ENCODE assay signal across 33 cellular contexts in the genomic region with DNA sequence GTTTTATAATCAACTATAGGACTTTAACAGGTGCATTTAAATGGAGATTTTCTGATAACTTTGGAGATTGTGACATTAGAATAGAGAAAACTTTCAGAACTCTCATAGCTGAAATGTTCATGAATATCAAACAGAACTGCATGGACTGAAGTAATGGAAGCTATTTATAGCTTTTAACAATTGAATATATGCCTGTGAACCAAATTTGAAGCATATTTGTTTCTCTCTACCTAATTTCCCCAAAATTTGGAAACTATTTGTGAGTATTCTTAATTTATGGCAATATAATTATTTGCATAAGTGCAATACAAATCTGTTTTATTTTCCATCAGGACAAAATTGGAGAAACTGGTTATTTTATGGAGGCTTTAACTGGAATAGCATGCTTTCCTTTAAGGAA.
"Had no signal": no experiment of that assay in that cellular context is flagged by ENCODE, and none has a peak within 500 bp of the region (broad histone marks: within the 10 kb centered on the region; RNA-seq: fewer than 3 reads in every experiment).

No MANE protein-coding gene starts in this region.

- H3K4me3 Mint-ChIP-seq: activated CD4-positive, alpha-beta memory T cell treated with anti-CD3 and anti-CD28 coated beads, Interleukin-2, amount 10 ng/mL, durations not matched to agents 7 days and 5 days; activated CD8-positive, alpha-beta memory T cell treated with anti-CD3 and anti-CD28 coated beads, Interleukin-2, amount 10 ng/mL, durations not matched to agents 7 days and 5 days; activated naive CD8-positive, alpha-beta T cell treated with anti-CD3 and anti-CD28 coated beads for 36 hours had no signal

- H3K27ac Mint-ChIP-seq: activated CD4-positive, alpha-beta memory T cell treated with anti-CD3 and anti-CD28 coated beads, Interleukin-2, amount 10 ng/mL, durations not matched to agents 7 days and 5 days; activated CD8-positive, alpha-beta memory T cell treated with anti-CD3 and anti-CD28 coated beads, Interleukin-2, amount 10 ng/mL, durations not matched to agents 7 days and 5 days; activated naive CD8-positive, alpha-beta T cell treated with anti-CD3 and anti-CD28 coated beads for 36 hours had no signal

- ATAC-seq: activated CD8-positive, alpha-beta memory T cell treated with anti-CD3 and anti-CD28 coated beads, Interleukin-2, amount 10 ng/mL, durations not matched to agents 7 days and 5 days; body of pancreas had no signal

- H3K4me3 ChIP-seq: ascending aorta, body of pancreas, breast epithelium, MG63, SJCRH30, SK-N-MC had no signal

- H3K36me3 Mint-ChIP-seq: activated CD8-positive, alpha-beta memory T cell treated with anti-CD3 and anti-CD28 coated beads, Interleukin-2, amount 10 ng/mL, durations not matched to agents 7 days and 5 days; activated naive CD8-positive, alpha-beta T cell treated with anti-CD3 and anti-CD28 coated beads for 36 hours had no signal

- DNase-seq: activated CD4-positive, alpha-beta memory T cell treated with anti-CD3 and anti-CD28 coated beads, Interleukin-2, amount 10 ng/mL, durations not matched to agents 7 days and 5 days; activated CD4-positive, alpha-beta T cell treated with anti-CD3 and anti-CD28 coated beads for 1 hour; activated CD4-positive, alpha-beta T cell treated with anti-CD3 and anti-CD28 coated beads for 48 hours; activated CD4-positive, CD25-positive, alpha-beta regulatory T cell; activated CD8-positive, alpha-beta memory T cell treated with anti-CD3 and anti-CD28 coated beads for 24 hours; activated CD8-positive, alpha-beta memory T cell treated with anti-CD3 and anti-CD28 coated beads, Interleukin-2, amount 10 ng/mL, durations not matched to agents 7 days and 5 days; activated CD8-positive, alpha-beta memory T cell treated with anti-CD3 and anti-CD28 coated beads, Interleukin-2, amount 50 U/mL, for 48 hours; activated effector memory CD4-positive, alpha-beta T cell treated with Interleukin-2 at 50 U/mL for 16 hours; activated naive CD4-positive, alpha-beta T cell; activated naive CD4-positive, alpha-beta T cell treated with anti-CD3 and anti-CD28 coated beads, Interleukin-2, amount 50 U/mL, for 16 hours; activated naive CD8-positive, alpha-beta T cell treated with anti-CD3 and anti-CD28 coated beads for 36 hours; activated T-cell treated with anti-CD3 and anti-CD28 coated beads, Interleukin-2, amount 50 U/mL, for 48 hours; amygdala; body of pancreas; Kasumi-1; KG1; MG63; NCI-H1092; NCI-H146; NCI-H187 treated with DMSO at 0.1 percent for 48 hours; NCI-H2081 treated with DMSO at 0.1 percent for 48 hours; NCI-H345; NCI-H510A; NCI-H526; NCI-H748 treated with DMSO at 0.1 percent for 48 hours; NK-92 treated with Interleukin-12 subunit alpha and Interleukin-12 subunit beta, amount 100 ng/mL, for 24 hours; SHP77; SJCRH30; T1000; WERI-Rb-1 had no signal

- H3K27me3 Mint-ChIP-seq: activated CD4-positive, alpha-beta memory T cell treated with anti-CD3 and anti-CD28 coated beads, Interleukin-2, amount 10 ng/mL, durations not matched to agents 7 days and 5 days; activated CD8-positive, alpha-beta memory T cell treated with anti-CD3 and anti-CD28 coated beads, Interleukin-2, amount 10 ng/mL, durations not matched to agents 7 days and 5 days had no signal

- H3K4me1 Mint-ChIP-seq: activated CD4-positive, alpha-beta memory T cell treated with anti-CD3 and anti-CD28 coated beads, Interleukin-2, amount 10 ng/mL, durations not matched to agents 7 days and 5 days; activated CD8-positive, alpha-beta memory T cell treated with anti-CD3 and anti-CD28 coated beads, Interleukin-2, amount 10 ng/mL, durations not matched to agents 7 days and 5 days; activated naive CD8-positive, alpha-beta T cell treated with anti-CD3 and anti-CD28 coated beads for 36 hours had no signal
